In genomic region chr22:50581950-50582561, GRCh38 we compare ENCODE assay signal across 1 cellular context.
TF ChIP-seq lines count a peak whose summit lies in the region.

No MANE protein-coding gene starts in this region.

TF ChIP-seq in H1, 55 proteins besides CTCF, POLR2A, EP300 and RAD21:
- no peak for TF ChIP-seq HDAC6 (IDR thresholded peaks at IDR 0.05; ENCODE audit: low read depth, low read length)
- TF ChIP-seq SRF (IDR thresholded peaks at IDR 0.05; ENCODE audit: low read depth, low read length): no peak
- TF ChIP-seq SAP30 (IDR thresholded peaks at IDR 0.05; ENCODE audit: insufficient read depth, insufficient replicate concordance, low read length): no peak
- TF ChIP-seq TAF1 (IDR thresholded peaks at IDR 0.05; ENCODE audit: low read depth, low read length): 0 out of 2 replicates have a peak, but pooled peaks have one; percentile 8
- TF ChIP-seq SIX5 (IDR thresholded peaks at IDR 0.05; ENCODE audit: low read depth, low read length): no peak
- TF ChIP-seq GABPA (IDR thresholded peaks at IDR 0.05; ENCODE audit: borderline replicate concordance, insufficient read depth, low read length): no peak
- no peak for TF ChIP-seq CHD7 (IDR thresholded peaks at IDR 0.05; ENCODE audit: insufficient replicate concordance, low read length)
- TF ChIP-seq E2F6 (IDR thresholded peaks at IDR 0.05): peak; percentile 56
- no peak for TF ChIP-seq TBP (IDR thresholded peaks at IDR 0.05; ENCODE audit: low read depth, low read length)
- peak; percentile 48 for TF ChIP-seq KDM4A (IDR thresholded peaks at IDR 0.05; ENCODE audit: low read depth, low read length, severe bottlenecking)
- TF ChIP-seq JUND (IDR thresholded peaks at IDR 0.05; ENCODE audit: low read length): no peak
- TF ChIP-seq ZNF274 (IDR thresholded peaks at IDR 0.05; ENCODE audit: borderline replicate concordance, extremely low read depth, low read length): no peak
- TF ChIP-seq ATF3 (IDR thresholded peaks at IDR 0.05; ENCODE audit: insufficient read depth, low read depth, low read length): no peak
- TF ChIP-seq RNF2 (IDR thresholded peaks at IDR 0.05; ENCODE audit: borderline replicate concordance, low read depth, low read length, missing control alignments, poor library complexity, severe bottlenecking): peak; percentile 26
- TF ChIP-seq RXRA (IDR thresholded peaks at IDR 0.05; ENCODE audit: insufficient read depth, low read depth, low read length): no peak
- TF ChIP-seq KDM5A (IDR thresholded peaks at IDR 0.05; ENCODE audit: low read length): no peak
- peak; percentile 6 for TF ChIP-seq ASH2L (IDR thresholded peaks at IDR 0.05; ENCODE audit: low read length)
- 0 out of 2 replicates have a peak, but pooled peaks have one; percentile 59 for TF ChIP-seq PHF8 (conservative IDR thresholded peaks at IDR 0.05; ENCODE audit: low read depth, low read length)
- no peak for TF ChIP-seq SIN3A (conservative IDR thresholded peaks at IDR 0.05 in 1 of 2, IDR thresholded peaks at IDR 0.05 in 1 of 2; ENCODE audit: low read depth in 1 of 2, low read length in 2 of 2)
- no peak for TF ChIP-seq TCF12 (IDR thresholded peaks at IDR 0.05; ENCODE audit: low read depth, low read length)
- TF ChIP-seq MAX (IDR thresholded peaks at IDR 0.05): peak; percentile 74
- TF ChIP-seq ATF2 (IDR thresholded peaks at IDR 0.05; ENCODE audit: low read length): no peak
- no peak for TF ChIP-seq CBX8 (IDR thresholded peaks at IDR 0.05; ENCODE audit: borderline replicate concordance, low read depth, low read length)
- no peak for TF ChIP-seq CREB1 (IDR thresholded peaks at IDR 0.05)
- no peak for TF ChIP-seq BCL11A (IDR thresholded peaks at IDR 0.05; ENCODE audit: low read depth in 2 of 2, low read length in 2 of 2)
- no peak for TF ChIP-seq CHD1 (IDR thresholded peaks at IDR 0.05; ENCODE audit: low read depth, low read length)
- peak; percentile 70; the same call in 1 of the 2 replicates for TF ChIP-seq KDM1A (IDR thresholded peaks at IDR 0.05; ENCODE audit: borderline replicate concordance, low read length)
- no peak for TF ChIP-seq SUZ12 (IDR thresholded peaks at IDR 0.05; ENCODE audit: low read length)
TF ChIP-seq in H1: peak in this region for 8.
